1 cellular context compared by ENCODE assay signal in the genomic region with DNA sequence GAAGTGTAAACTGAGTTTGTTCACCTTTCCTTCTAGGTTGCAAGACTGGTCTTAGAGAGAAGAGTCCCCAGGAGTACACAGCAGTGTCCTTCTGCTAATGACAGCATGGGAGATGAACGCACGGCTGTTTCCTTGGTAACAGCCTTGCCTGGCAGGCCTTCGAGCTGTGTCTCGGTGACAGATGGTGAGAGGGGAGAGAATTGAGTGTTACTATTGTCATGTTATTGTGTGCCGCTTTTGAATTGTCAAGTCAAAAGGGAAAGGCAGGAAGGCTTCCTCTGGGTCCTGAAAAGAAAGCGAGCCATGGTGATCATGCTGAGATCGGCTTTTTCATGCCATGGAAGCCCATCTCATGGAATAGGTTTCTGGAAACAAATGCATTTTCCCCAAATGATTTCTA. TPM values are rescaled to one million over a fixed set of nuclear protein-coding genes. Genes with fewer than 3 reads are reported as not detected.
"Had no signal": no experiment of that assay in that cellular context is flagged by ENCODE, and none has a peak within 500 bp of the region (broad histone marks: within the 10 kb centered on the region; RNA-seq: fewer than 3 reads in every experiment).

No MANE protein-coding gene starts in this region.

RNA-seq across cellular contexts. Expression of gene PTPN20, which starts 32.5 kb away (rescaled TPM):
- total RNA-seq: activated CD8-positive, alpha-beta T cell treated with anti-CD3 and anti-CD28 coated beads, Interleukin-2, amount 10 ng/mL, durations not matched to agents 7 days and 5 days had no signal
